ENCODE assay signal across 23 cellular contexts in the genomic region with DNA sequence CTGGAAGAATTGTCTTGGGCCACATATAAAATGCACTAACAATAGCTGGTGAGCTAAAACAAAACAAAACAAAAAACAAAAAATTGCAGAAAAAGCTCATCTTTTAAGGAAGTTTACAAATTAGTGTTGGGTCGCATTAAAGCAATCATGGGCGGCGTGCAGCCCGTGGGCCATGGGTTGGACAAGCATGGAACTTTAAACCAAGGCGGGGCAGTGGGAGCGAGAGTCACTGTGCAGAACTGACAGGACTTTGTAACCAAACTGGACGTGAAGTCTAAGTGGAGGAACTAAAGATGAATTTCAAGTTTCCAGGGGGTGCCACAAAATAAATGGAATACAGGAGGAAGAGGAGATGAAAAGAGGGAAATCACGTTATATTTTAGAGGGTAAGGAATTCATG.
A peak's percentile ranks its signal among the peaks of the same experiment; 100 is the strongest.
DNase-seq lines count a peak whose midpoint lies in the region; ATAC-seq and TF ChIP-seq lines count a peak whose summit lies in the region.
"Had no signal": no experiment of that assay in that cellular context is flagged by ENCODE, and none has a peak within 500 bp of the region (broad histone marks: within the 10 kb centered on the region; RNA-seq: fewer than 3 reads in every experiment).

No MANE protein-coding gene starts in this region.

- H3K4me1 ChIP-seq in colonic mucosa: no peaks in the 10 kb centered on the region
- H3K4me1 ChIP-seq: BLaER1 treated with 17β-estradiol and CSF1 and Interleukin-3, amounts not matched to agents 10 nM and 100 nM; HAP-1 had no signal

- ATAC-seq in activated naive CD4-positive, alpha-beta T cell treated with anti-CD3 and anti-CD28 coated beads, Interleukin-2, amount 50 U/mL, for 72 hours: no peak
- ATAC-seq: CD8-positive, alpha-beta T cell; GM23338 had no signal

- H3K27ac Mint-ChIP-seq in activated naive CD4-positive, alpha-beta T cell treated with anti-CD3 and anti-CD28 coated beads, Interleukin-2, amount 50 U/mL, for 72 hours: peak overlapping the region; percentile 15 to 18
- no peak overlapping the region for H3K27ac Mint-ChIP-seq in activated naive CD4-positive, alpha-beta T cell treated with anti-CD3 and anti-CD28 coated beads for 36 hours
- H3K27ac Mint-ChIP-seq in type B pancreatic cell: peak overlapping the region; percentile 9
- H3K27ac Mint-ChIP-seq: CD8-positive, alpha-beta T cell; GM23338 had no signal

- DNase-seq in activated naive CD4-positive, alpha-beta T cell treated with anti-CD3 and anti-CD28 coated beads, Interleukin-2, amount 50 U/mL, for 72 hours (ENCODE audit: low spot score in 2 of 2): no peak
- DNase-seq in activated naive CD4-positive, alpha-beta T cell treated with anti-CD3 and anti-CD28 coated beads for 36 hours: no peak
- DNase-seq in colonic mucosa: peak; percentile 46
- peak; percentile 88 for DNase-seq in mesenteric fat pad (ENCODE audit: low spot score)
- DNase-seq in type B pancreatic cell (ENCODE audit: extremely low spot score, unreplicated experiment): peak; percentile 25
- DNase-seq in GM19240 (ENCODE audit: insufficient read length, low spot score): no peak
- DNase-seq in activated effector memory CD4-positive, alpha-beta T cell treated with anti-CD3 and anti-CD28 coated beads, Interleukin-2, amount 50 U/mL, for 16 hours: no peak
- no peak for DNase-seq in midbrain (lab: John Stamatoyannopoulos, UW)
- DNase-seq: 8988T; Calu3; CD8-positive, alpha-beta T cell; IMR-90; MV-4-11; NCI-H1105 treated with DMSO at 0.1 percent for 48 hours; NCI-H2081 treated with DMSO at 0.1 percent for 48 hours; NCI-H2171 treated with DMSO at 0.1 percent for 48 hours; OCI-M1; RPMI8226; SHP77 had no signal

- H3K4me3 Mint-ChIP-seq in activated naive CD4-positive, alpha-beta T cell treated with anti-CD3 and anti-CD28 coated beads for 36 hours: no peak overlapping the region
- H3K4me3 Mint-ChIP-seq in type B pancreatic cell: no peak overlapping the region
- H3K4me3 Mint-ChIP-seq: CD8-positive, alpha-beta T cell; GM23338 had no signal

- no peaks in the 10 kb centered on the region for H3K9me3 Mint-ChIP-seq in activated naive CD4-positive, alpha-beta T cell treated with anti-CD3 and anti-CD28 coated beads, Interleukin-2, amount 50 U/mL, for 72 hours
- peaks cover under 1% of the 10 kb centered on the region for H3K9me3 Mint-ChIP-seq in activated naive CD4-positive, alpha-beta T cell treated with anti-CD3 and anti-CD28 coated beads for 36 hours
- H3K9me3 Mint-ChIP-seq in type B pancreatic cell: no peaks in the 10 kb centered on the region
- H3K9me3 Mint-ChIP-seq: CD8-positive, alpha-beta T cell; GM23338 had no signal

- no peaks in the 10 kb centered on the region for H3K27me3 ChIP-seq in colonic mucosa
- H3K27me3 ChIP-seq: BLaER1 treated with 17β-estradiol and CSF1 and Interleukin-3, amounts not matched to agents 10 nM and 100 nM had no signal

- H3K4me1 Mint-ChIP-seq in activated naive CD4-positive, alpha-beta T cell treated with anti-CD3 and anti-CD28 coated beads for 36 hours (ENCODE audit: low read depth): no peaks in the 10 kb centered on the region
- H3K4me1 Mint-ChIP-seq in type B pancreatic cell (ENCODE audit: unreplicated experiment): no peaks in the 10 kb centered on the region
- H3K4me1 Mint-ChIP-seq: GM23338 had no signal

- no peak for TF ChIP-seq CTCF in colonic mucosa (IDR thresholded peaks at IDR 0.05)
- no peak for TF ChIP-seq CTCF in type B pancreatic cell (conservative IDR thresholded peaks at IDR 0.05)

- H3K27me3 Mint-ChIP-seq in activated naive CD4-positive, alpha-beta T cell treated with anti-CD3 and anti-CD28 coated beads for 36 hours (ENCODE audit: low read depth): no peaks in the 10 kb centered on the region
- H3K27me3 Mint-ChIP-seq in type B pancreatic cell: no peaks in the 10 kb centered on the region

- intact Hi-C loops in activated naive CD4-positive, alpha-beta T cell treated with anti-CD3 and anti-CD28 coated beads for 36 hours (cut with micrococcal nuclease): no loop called here
- intact Hi-C loops in colonic mucosa (cut with DNase I): no loop called here

- H3K4me3 ChIP-seq in colonic mucosa: no peak overlapping the region
- H3K4me3 ChIP-seq: BLaER1 treated with 17β-estradiol and CSF1 and Interleukin-3, amounts not matched to agents 10 nM and 100 nM; GM23338; HAP-1 had no signal

- H3K36me3 ChIP-seq in colonic mucosa: no peaks in the 10 kb centered on the region
- H3K36me3 ChIP-seq: HAP-1 had no signal

- H3K9ac ChIP-seq in colonic mucosa (ENCODE audit: low read depth in 2 of 2, low read length in 2 of 2): no peak overlapping the region
- H3K9ac ChIP-seq: BLaER1 treated with 17β-estradiol and CSF1 and Interleukin-3, amounts not matched to agents 10 nM and 100 nM; KMS-11 had no signal

- CTCF ChIA-PET in activated naive CD4-positive, alpha-beta T cell treated with anti-CD3 and anti-CD28 coated beads for 36 hours (lab: Charles Lee): interaction anchor here (0.9 to 1.2 kb wide), 2 partner anchors 8 to 151 kb away, joined by 3 read pairs; no protein-coding TSS in a partner anchor

- peaks cover 0 to 5% of the 10 kb centered on the region in 2 donors for H3K36me3 Mint-ChIP-seq in activated naive CD4-positive, alpha-beta T cell treated with anti-CD3 and anti-CD28 coated beads, Interleukin-2, amount 50 U/mL, for 72 hours
- H3K36me3 Mint-ChIP-seq in activated naive CD4-positive, alpha-beta T cell treated with anti-CD3 and anti-CD28 coated beads for 36 hours (ENCODE audit: low read depth): peaks cover 3% of the 10 kb centered on the region
- no peaks in the 10 kb centered on the region for H3K36me3 Mint-ChIP-seq in type B pancreatic cell

- no peak overlapping the region for H3K27ac ChIP-seq in colonic mucosa
- H3K27ac ChIP-seq: BLaER1 treated with 17β-estradiol and CSF1 and Interleukin-3, amounts not matched to agents 10 nM and 100 nM; KMS-11 had no signal

- no peaks in the 10 kb centered on the region for H3K9me3 ChIP-seq in colonic mucosa
- H3K9me3 ChIP-seq: BLaER1 treated with 17β-estradiol and CSF1 and Interleukin-3, amounts not matched to agents 10 nM and 100 nM; HAP-1 had no signal

Comparison
In these comparisons a context has a peak if more than half of its experiments do, and no peak if none do; other contexts are left out.
1. DNase-seq: peak in colonic mucosa (single experiment), mesenteric fat pad (single experiment) and type B pancreatic cell (single experiment); none in activated naive CD4-positive, alpha-beta T cell treated with anti-CD3 and anti-CD28 coated beads, Interleukin-2, amount 50 U/mL, for 72 hours (0 of 2), activated naive CD4-positive, alpha-beta T cell treated with anti-CD3 and anti-CD28 coated beads for 36 hours (single experiment), GM19240 (single experiment), activated effector memory CD4-positive, alpha-beta T cell treated with anti-CD3 and anti-CD28 coated beads, Interleukin-2, amount 50 U/mL, for 16 hours (single experiment) and midbrain (single experiment).